Comparison of ENCODE assay signal across 14 cellular contexts in the genomic region with DNA sequence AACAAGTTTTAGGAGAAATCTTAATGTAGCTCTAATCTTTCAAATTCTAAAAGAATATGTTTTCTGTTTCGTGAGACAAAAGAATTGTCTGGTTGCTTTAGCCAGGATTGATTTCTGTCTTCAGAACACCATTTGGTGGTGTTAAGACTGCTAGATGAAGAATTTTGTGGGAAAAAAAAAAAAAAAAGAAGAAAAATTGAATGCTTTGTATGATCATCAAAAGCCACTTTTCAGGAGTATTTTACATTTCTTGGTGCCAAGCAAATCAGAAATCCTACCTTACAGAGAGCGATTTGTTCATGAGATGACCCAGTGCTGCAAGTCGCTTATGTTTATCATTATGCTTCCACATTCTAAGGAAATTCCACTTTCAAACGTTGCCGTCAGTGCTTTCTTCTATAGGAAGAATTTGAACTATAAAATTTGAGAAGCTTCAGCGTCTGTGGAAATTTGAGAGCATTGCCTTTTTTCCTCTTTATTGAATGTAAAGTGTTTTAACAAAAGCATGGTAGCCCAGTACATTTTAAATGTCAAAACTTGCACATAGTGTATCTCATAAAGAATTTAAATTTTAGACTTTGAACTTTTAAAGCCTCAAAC.
DNase-seq lines count a peak whose midpoint lies in the region; ATAC-seq, FAIRE-seq and TF ChIP-seq lines count a peak whose summit lies in the region.
"Had no signal": no experiment of that assay in that cellular context is flagged by ENCODE, and none has a peak within 500 bp of the region (broad histone marks: within the 10 kb centered on the region; RNA-seq: fewer than 3 reads in every experiment).

No MANE protein-coding gene starts in this region.

- dilution Hi-C loops in endothelial cell of umbilical vein (cut with MboI; ENCODE audit: extremely low pct_ligation_motif_present, low sequenced_read_pairs), result no loop called here

- H3K4me1 Mint-ChIP-seq in osteocyte (ENCODE audit: unreplicated experiment) (peaks cover 12% of the 10 kb centered on the region), endothelial cell (ENCODE audit: unreplicated experiment) (peaks cover 3% of the 10 kb centered on the region)
- H3K4me1 Mint-ChIP-seq: activated CD4-positive, alpha-beta T cell treated with anti-CD3 and anti-CD28 coated beads, Interleukin-2, amount 10 ng/mL, durations not matched to agents 24 days and 14 days had no signal

- H3K4me1 ChIP-seq in endothelial cell of umbilical vein (ENCODE audit: control insufficient read depth, extremely low read depth, insufficient read depth, low read length), result peaks cover 4% of the 10 kb centered on the region
- H3K4me1 ChIP-seq: body of pancreas had no signal

- in situ Hi-C loops in ACHN (cut with HindIII; ENCODE audit: low pct_ligation_motif_present, low pct_unique_long_range_greater_than_20kb, low sequenced_read_pairs), result no loop called here

- FAIRE-seq in endothelial cell of umbilical vein (lab: Jason Lieb, UNC), result no peak

- H3K27ac ChIP-seq in endothelial cell of umbilical vein (ENCODE audit: insufficient read depth, low read depth, low read length), result peak overlapping the region; percentile 37
- H3K27ac ChIP-seq: body of pancreas had no signal

- CTCF ChIA-PET in endothelial cell of umbilical vein (lab: Charles Lee), result interaction anchor here (0.8 to 1.8 kb wide), 3 partner anchors 11 to 271 kb away, joined by 3 to 4 read pairs (median 3); no protein-coding TSS in a partner anchor

- peak overlapping the region; percentile 36 for H3K4me3 ChIP-seq in MG63
- peak overlapping the region; percentile 2 to 79 (median 57) for H3K4me3 ChIP-seq in endothelial cell of umbilical vein (replicated peaks in 1 of 3; ENCODE audit: insufficient read depth in 1 of 3, low read depth in 1 of 3, low read length in 3 of 3)
- H3K4me3 ChIP-seq: body of pancreas had no signal

- DNase-seq in DMS114 treated with DMSO at 0.1 percent for 48 hours (lab: John Stamatoyannopoulos, UW; ENCODE audit: unreplicated experiment) (peak; percentile 16), MG63 (no peak), endothelial cell of umbilical vein (ENCODE audit: low read depth, low spot score) (peak; percentile 68), osteocyte (ENCODE audit: extremely low spot score, unreplicated experiment) (no peak), endothelial cell (ENCODE audit: low spot score) (no peak), ACHN (no peak)
- DNase-seq: activated CD4-positive, alpha-beta T cell treated with anti-CD3 and anti-CD28 coated beads, Interleukin-2, amount 10 ng/mL, durations not matched to agents 24 days and 14 days; body of pancreas; CD8-positive, alpha-beta T cell; immature natural killer cell; KBM-7; NCI-H1694 treated with DMSO at 0.1 percent for 48 hours; stimulated activated naive CD4-positive, alpha-beta T cell treated with Interleukin-2 at 50 U/mL for 16 hours had no signal

- peak overlapping the region; percentile 81 for H3K27ac Mint-ChIP-seq in osteocyte (ENCODE audit: unreplicated experiment)
- H3K27ac Mint-ChIP-seq in endothelial cell (ENCODE audit: unreplicated experiment), result no peak overlapping the region
- H3K27ac Mint-ChIP-seq: activated CD4-positive, alpha-beta T cell treated with anti-CD3 and anti-CD28 coated beads, Interleukin-2, amount 10 ng/mL, durations not matched to agents 24 days and 14 days; CD8-positive, alpha-beta T cell; immature natural killer cell had no signal

- H3K9ac ChIP-seq in endothelial cell of umbilical vein (replicated peaks; ENCODE audit: extremely low read depth, insufficient read depth, low read length), result peak overlapping the region; percentile 63

- H3K36me3 Mint-ChIP-seq in osteocyte (ENCODE audit: unreplicated experiment) (no peaks in the 10 kb centered on the region), endothelial cell (ENCODE audit: low read depth, unreplicated experiment) (no peaks in the 10 kb centered on the region)
- H3K36me3 Mint-ChIP-seq: CD8-positive, alpha-beta T cell; immature natural killer cell had no signal

- TF ChIP-seq POLR2A in endothelial cell of umbilical vein (IDR thresholded peaks at IDR 0.05; ENCODE audit: low read depth, low read length), result no peak

- no TSS peak for BruUV-seq in endothelial cell of umbilical vein (replicated peaks; lab: Mats Ljungman, UMichigan)

- H3K79me2 ChIP-seq in endothelial cell of umbilical vein (ENCODE audit: control insufficient read depth, insufficient read depth, low read length), result no peaks in the 10 kb centered on the region

- intact Hi-C loops in endothelial cell of umbilical vein (cut with micrococcal nuclease), result loop anchor here (5.0 to 10.0 kb wide), 2 partner anchors 620 to 1417 kb away; partner anchors contain the start of gene TENT5A

- H3K4me2 ChIP-seq in endothelial cell of umbilical vein (ENCODE audit: insufficient read depth, low read length), result peak overlapping the region; percentile 97

- H3K9me3 Mint-ChIP-seq in osteocyte (ENCODE audit: unreplicated experiment) (no peaks in the 10 kb centered on the region), endothelial cell (ENCODE audit: unreplicated experiment) (no peaks in the 10 kb centered on the region)
- H3K9me3 Mint-ChIP-seq: activated CD4-positive, alpha-beta T cell treated with anti-CD3 and anti-CD28 coated beads, Interleukin-2, amount 10 ng/mL, durations not matched to agents 24 days and 14 days; CD8-positive, alpha-beta T cell; immature natural killer cell had no signal

- POLR2A ChIA-PET in endothelial cell of umbilical vein (lab: Charles Lee), result interaction anchor here (0.6 kb wide), 1 partner anchor 616 kb away, joined by 4 read pairs; no protein-coding TSS in a partner anchor

- no peaks in the 10 kb centered on the region for H3K27me3 Mint-ChIP-seq in osteocyte (ENCODE audit: unreplicated experiment)
- H3K27me3 Mint-ChIP-seq in endothelial cell (ENCODE audit: unreplicated experiment), result no peaks in the 10 kb centered on the region

- peak overlapping the region; percentile 85 for H2AFZ ChIP-seq in endothelial cell of umbilical vein (ENCODE audit: low read depth, low read length)

- H3K9me3 ChIP-seq in MG63, result 0 out of 2 replicates have a peak, but pooled peaks cover 2% of the 10 kb centered on the region
- no peaks in the 10 kb centered on the region for H3K9me3 ChIP-seq in endothelial cell of umbilical vein (replicated peaks; ENCODE audit: control insufficient read depth, insufficient read depth, low read length)
- H3K9me3 ChIP-seq: body of pancreas had no signal

- H4K20me1 ChIP-seq in endothelial cell of umbilical vein (replicated peaks; ENCODE audit: control insufficient read depth, extremely low read depth, insufficient read depth, low read length), result no peaks in the 10 kb centered on the region

- no peaks in the 10 kb centered on the region for H3K9me1 ChIP-seq in endothelial cell of umbilical vein (replicated peaks; ENCODE audit: control insufficient read depth, extremely low read depth, insufficient read depth, low read length)

- H3K36me3 ChIP-seq in MG63 (no peaks in the 10 kb centered on the region), endothelial cell of umbilical vein (ENCODE audit: control insufficient read depth in 2 of 2, extremely low read depth in 1 of 2, insufficient read depth in 2 of 2, low read length in 2 of 2) (no peaks in the 10 kb centered on the region)

- H3K27me3 ChIP-seq in MG63, result no peaks in the 10 kb centered on the region
- no peaks in the 10 kb centered on the region for H3K27me3 ChIP-seq in endothelial cell of umbilical vein (ENCODE audit: control insufficient read depth in 2 of 2, insufficient read depth in 2 of 2, low read length in 2 of 2)
- H3K27me3 ChIP-seq: body of pancreas had no signal

- ATAC-seq in GM18870 (IDR thresholded peaks at IDR 0.05; ENCODE audit: unreplicated experiment), result no peak
- ATAC-seq: body of pancreas; CD8-positive, alpha-beta T cell had no signal

- H3K4me3 Mint-ChIP-seq in osteocyte (ENCODE audit: unreplicated experiment), result peak overlapping the region; percentile 73
- H3K4me3 Mint-ChIP-seq in endothelial cell (ENCODE audit: unreplicated experiment), result no peak overlapping the region
- H3K4me3 Mint-ChIP-seq: activated CD4-positive, alpha-beta T cell treated with anti-CD3 and anti-CD28 coated beads, Interleukin-2, amount 10 ng/mL, durations not matched to agents 24 days and 14 days; CD8-positive, alpha-beta T cell had no signal

- no peak for TF ChIP-seq CTCF in endothelial cell of umbilical vein (IDR thresholded peaks at IDR 0.05; ENCODE audit: extremely low read depth in 1 of 2, insufficient read depth in 1 of 2, low read depth in 1 of 2, low read length in 2 of 2)
- no peak for TF ChIP-seq CTCF in osteocyte (IDR thresholded peaks at IDR 0.05)
- TF ChIP-seq CTCF in endothelial cell (IDR thresholded peaks at IDR 0.05; ENCODE audit: unreplicated experiment), result no peak

TF ChIP-seq in endothelial cell of umbilical vein, 7 proteins besides CTCF, POLR2A, EP300 and RAD21:
- no peak for TF ChIP-seq GATA2 (IDR thresholded peaks at IDR 0.05; ENCODE audit: insufficient read depth, insufficient read length, low read depth, low read length)
- no peak for TF ChIP-seq MAX (IDR thresholded peaks at IDR 0.05; ENCODE audit: insufficient read depth, insufficient read length)

Comparison
In these comparisons a context has a peak if more than half of its experiments do, and no peak if none do; other contexts are left out.
1. DNase-seq: peak in DMS114 treated with DMSO at 0.1 percent for 48 hours (single experiment) and endothelial cell of umbilical vein (single experiment); none in MG63 (single experiment), osteocyte (single experiment), endothelial cell (single experiment) and ACHN (single experiment).